ENCODE assay signal across 1 cellular context in genomic region chr3:186871403-186871924, GRCh38.
A peak's percentile ranks its signal among the peaks of the same experiment; 100 is the strongest.
TF ChIP-seq lines count a peak whose summit lies in the region.

No MANE protein-coding gene starts in this region.

TF ChIP-seq in K562, 482 proteins besides CTCF, POLR2A, EP300 and RAD21 (continued from another document and continues in another):
- no peak for TF ChIP-seq SMARCB1 (IDR thresholded peaks at IDR 0.05; ENCODE audit: insufficient read length, low read depth)
- TF ChIP-seq CCAR2 (IDR thresholded peaks at IDR 0.05; ENCODE audit: low read depth, low read length): no peak
- no peak for TF ChIP-seq ZNF449 (CRISPR knock-in tag; IDR thresholded peaks at IDR 0.05)
- no peak for TF ChIP-seq SAFB (IDR thresholded peaks at IDR 0.05; ENCODE audit: borderline replicate concordance, low read depth, low read length)
- TF ChIP-seq THAP7 (CRISPR knock-in tag; IDR thresholded peaks at IDR 0.05): no peak
- TF ChIP-seq ZNF592 (IDR thresholded peaks at IDR 0.05): peak; percentile 76
- peak; percentile 43; the same call in 1 of the 2 replicates for TF ChIP-seq ESRRA (IDR thresholded peaks at IDR 0.05; ENCODE audit: borderline replicate concordance, low read depth)
- TF ChIP-seq FOSL1 (tag; conservative IDR thresholded peaks at IDR 0.05): peak; percentile 49
- peak; percentile 68 to 71 for TF ChIP-seq KDM1A (IDR thresholded peaks at IDR 0.05)
- no peak for TF ChIP-seq CBX2 (IDR thresholded peaks at IDR 0.05; ENCODE audit: insufficient read depth, low read length, poor library complexity, severe bottlenecking)
- TF ChIP-seq DACH1 (IDR thresholded peaks at IDR 0.05; ENCODE audit: partially characterized antibody): peak; percentile 26
- no peak for TF ChIP-seq CEBPG (CRISPR knock-in tag; IDR thresholded peaks at IDR 0.05)
- no peak; a peak in 1 of 4 replicates for TF ChIP-seq CEBPG (tag; conservative IDR thresholded peaks at IDR 0.05 in 1 of 2, IDR thresholded peaks at IDR 0.05 in 1 of 2)
- TF ChIP-seq POLR3G (IDR thresholded peaks at IDR 0.05; ENCODE audit: extremely low read depth, insufficient read length, insufficient replicate concordance): no peak
- no peak for TF ChIP-seq ZBTB34 (CRISPR knock-in tag; IDR thresholded peaks at IDR 0.05)
- TF ChIP-seq HMGN3 (IDR thresholded peaks at IDR 0.05; ENCODE audit: borderline replicate concordance, extremely low read depth, insufficient read length, low read depth, low read length): no peak
- no peak for TF ChIP-seq RFX5 (IDR thresholded peaks at IDR 0.05; ENCODE audit: low read depth, low read length)
- no peak for TF ChIP-seq MBD1 (CRISPR knock-in tag; IDR thresholded peaks at IDR 0.05)
- no peak for TF ChIP-seq RFX1 (IDR thresholded peaks at IDR 0.05)
- peak in 1 of 2 experiments; percentile 41; a peak in 1 of 4 replicates for TF ChIP-seq ZNF318 (IDR thresholded peaks at IDR 0.05; ENCODE audit: borderline replicate concordance in 1 of 2, low read depth in 1 of 2)
- no peak for TF ChIP-seq ZNF583 (CRISPR knock-in tag; IDR thresholded peaks at IDR 0.05)
- peak; percentile 77 for TF ChIP-seq SMARCC2 (IDR thresholded peaks at IDR 0.05; ENCODE audit: low read depth)
- TF ChIP-seq TCF15 (CRISPR knock-in tag; IDR thresholded peaks at IDR 0.05): no peak
- peak; percentile 66 for TF ChIP-seq CCNT2 (IDR thresholded peaks at IDR 0.05; ENCODE audit: borderline replicate concordance, extremely low read depth, insufficient read length, low read depth, low read length)
- no peak for TF ChIP-seq ZNF431 (CRISPR knock-in tag; IDR thresholded peaks at IDR 0.05)
- TF ChIP-seq RBM25 (IDR thresholded peaks at IDR 0.05; ENCODE audit: low read depth, low read length, severe bottlenecking): no peak
- no peak for TF ChIP-seq NR4A1 (CRISPR knock-in tag; IDR thresholded peaks at IDR 0.05)
- TF ChIP-seq NR4A1 (tag; IDR thresholded peaks at IDR 0.05): no peak; the same call in none of the 2 replicates
- TF ChIP-seq KLF1 (tag; IDR thresholded peaks at IDR 0.05): no peak
- TF ChIP-seq E4F1 (CRISPR knock-in tag; IDR thresholded peaks at IDR 0.05; ENCODE audit: borderline replicate concordance): no peak
- peak; percentile 89 for TF ChIP-seq ETV5 (CRISPR knock-in tag; IDR thresholded peaks at IDR 0.05; ENCODE audit: low read depth)
- no peak for TF ChIP-seq DLX4 (CRISPR knock-in tag; IDR thresholded peaks at IDR 0.05)
- TF ChIP-seq SNRNP70 (optimal IDR thresholded peaks at IDR 0.05; ENCODE audit: low read depth, low read length): no peak
- TF ChIP-seq DNMT1 (IDR thresholded peaks at IDR 0.05): no peak
- no peak for TF ChIP-seq FOXJ3 (CRISPR knock-in tag; IDR thresholded peaks at IDR 0.05)
- TF ChIP-seq MCM7 (IDR thresholded peaks at IDR 0.05): no peak
